13 cellular contexts compared by ENCODE assay signal in genomic region chr2:59389240-59389639, GRCh38.
DNase-seq lines count a peak whose midpoint lies in the region; ATAC-seq and TF ChIP-seq lines count a peak whose summit lies in the region.
"Had no signal": no experiment of that assay in that cellular context is flagged by ENCODE, and none has a peak within 500 bp of the region (broad histone marks: within the 10 kb centered on the region; RNA-seq: fewer than 3 reads in every experiment).

No MANE protein-coding gene starts in this region.

- H3K4me1 ChIP-seq in HEK293 (ENCODE audit: control insufficient read depth, insufficient read depth, low read length), result peaks cover 6% of the 10 kb centered on the region; the same call in 1 of the 2 replicates
- peaks cover 11% of the 10 kb centered on the region for H3K4me1 ChIP-seq in RWPE2 (ENCODE audit: insufficient read depth, poor library complexity, severe bottlenecking)
- peaks cover 6% of the 10 kb centered on the region for H3K4me1 ChIP-seq in foreskin keratinocyte
- peaks cover 7% of the 10 kb centered on the region for H3K4me1 ChIP-seq in smooth muscle cell (ENCODE audit: low read depth)
- H3K4me1 ChIP-seq: BLaER1 treated with 17β-estradiol and CSF1 and Interleukin-3, amounts not matched to agents 10 nM and 100 nM had no signal

- ATAC-seq in RWPE2 (ENCODE audit: low read depth) (peak; percentile 95), foreskin keratinocyte (peak; percentile 89)
- ATAC-seq: effector memory CD8-positive, alpha-beta T cell had no signal

- CTCF ChIA-PET in HEK293 (lab: Yijun Ruan, JAX), result interaction anchor here (0.9 to 1.0 kb wide), 2 partner anchors 33 to 88 kb away, joined by 3 read pairs; no protein-coding TSS in a partner anchor

- peak overlapping the region; percentile 12 for H2AFZ ChIP-seq in smooth muscle cell (ENCODE audit: low read depth)

- no peaks in the 10 kb centered on the region for H3K79me2 ChIP-seq in smooth muscle cell (ENCODE audit: low read depth)

- POLR2A ChIA-PET in HEK293 (lab: Yijun Ruan, JAX), result no interaction called here

- no peaks in the 10 kb centered on the region for H3K36me3 ChIP-seq in HEK293 (ENCODE audit: control insufficient read depth in 2 of 2, insufficient read depth in 1 of 2, low read length in 2 of 2)
- no peaks in the 10 kb centered on the region for H3K36me3 ChIP-seq in RWPE2 (ENCODE audit: low read depth)
- H3K36me3 ChIP-seq in smooth muscle cell (ENCODE audit: low read depth), result no peaks in the 10 kb centered on the region
- H3K36me3 ChIP-seq: BLaER1 treated with 17β-estradiol and CSF1 and Interleukin-3, amounts not matched to agents 10 nM and 100 nM; ovary had no signal

- no peak overlapping the region for H3K9ac ChIP-seq in smooth muscle cell (ENCODE audit: low read depth)
- H3K9ac ChIP-seq: BLaER1 treated with 17β-estradiol and CSF1 and Interleukin-3, amounts not matched to agents 10 nM and 100 nM had no signal

- WGBS in smooth muscle cell (ENCODE audit: low lambda C conversion rate), result 10% methylated on average over 1 of the region's 1 CpG

- no peaks in the 10 kb centered on the region for H4K20me1 ChIP-seq in smooth muscle cell (ENCODE audit: low read depth)
- H4K20me1 ChIP-seq: BLaER1 treated with 17β-estradiol and CSF1 and Interleukin-3, amounts not matched to agents 10 nM and 100 nM had no signal

- H3K27me3 ChIP-seq in RWPE2 (ENCODE audit: insufficient read depth, poor library complexity, severe bottlenecking) (no peaks in the 10 kb centered on the region), foreskin keratinocyte (no peaks in the 10 kb centered on the region), smooth muscle cell (ENCODE audit: low read depth) (no peaks in the 10 kb centered on the region)
- H3K27me3 ChIP-seq: BLaER1 treated with 17β-estradiol and CSF1 and Interleukin-3, amounts not matched to agents 10 nM and 100 nM; ovary had no signal

- DNase-seq in RWPE2 (ENCODE audit: low spot score), result peak; percentile 77
- DNase-seq in foreskin keratinocyte, result peak; percentile 92 to 97
- peak; percentile 20 for DNase-seq in smooth muscle cell (lab: John Stamatoyannopoulos, UW; ENCODE audit: unreplicated experiment)
- no peak for DNase-seq in NCI-H510A (lab: John Stamatoyannopoulos, UW)
- DNase-seq in GM03348 (ENCODE audit: low spot score), result no peak
- no peak for DNase-seq in LoVo (ENCODE audit: low spot score)
- DNase-seq: activated naive CD4-positive, alpha-beta T cell; effector memory CD8-positive, alpha-beta T cell; MM.1S; stimulated activated CD4-positive, alpha-beta T cell treated with anti-CD3 and anti-CD28 coated beads, Interleukin-12 subunit alpha, Interleukin-12 subunit beta, amount 100 ng/mL, for 4 hours had no signal

- H3K27ac ChIP-seq in HEK293 (ENCODE audit: extremely low read depth, low read depth, low read length) (no peak overlapping the region), RWPE2 (ENCODE audit: poor library complexity, severe bottlenecking) (peak overlapping the region; percentile 22), foreskin keratinocyte (no peak overlapping the region), smooth muscle cell (ENCODE audit: low read depth) (peak overlapping the region; percentile 40)
- H3K27ac ChIP-seq: BLaER1 treated with 17β-estradiol and CSF1 and Interleukin-3, amounts not matched to agents 10 nM and 100 nM; ovary had no signal

- H3K9me3 ChIP-seq in HEK293 (ENCODE audit: control insufficient read depth, insufficient read depth, low read depth, low read length) (no peaks in the 10 kb centered on the region), RWPE2 (ENCODE audit: severe bottlenecking) (no peaks in the 10 kb centered on the region), smooth muscle cell (replicated peaks; ENCODE audit: low read depth) (no peaks in the 10 kb centered on the region)
- H3K9me3 ChIP-seq: ovary had no signal

- H3F3A ChIP-seq in smooth muscle cell (ENCODE audit: low read depth), result no peaks in the 10 kb centered on the region

- H3K4me3 ChIP-seq in HEK293 (ENCODE audit: low read depth, low read length) (no peak overlapping the region), RWPE2 (ENCODE audit: severe bottlenecking) (no peak overlapping the region), smooth muscle cell (no peak overlapping the region)
- H3K4me3 ChIP-seq: BLaER1 treated with 17β-estradiol and CSF1 and Interleukin-3, amounts not matched to agents 10 nM and 100 nM; ovary had no signal

- H3K4me2 ChIP-seq in smooth muscle cell, result peak overlapping the region; percentile 57
- H3K4me2 ChIP-seq: BLaER1 treated with 17β-estradiol and CSF1 and Interleukin-3, amounts not matched to agents 10 nM and 100 nM had no signal

- TF ChIP-seq CTCF in HEK293 (tag by site-specific recombination; IDR thresholded peaks at IDR 0.05), result no peak
- TF ChIP-seq CTCF in RWPE2 (IDR thresholded peaks at IDR 0.05; ENCODE audit: poor library complexity, severe bottlenecking), result no peak
- TF ChIP-seq CTCF in foreskin keratinocyte (conservative IDR thresholded peaks at IDR 0.05), result no peak
- TF ChIP-seq CTCF in smooth muscle cell (IDR thresholded peaks at IDR 0.05; ENCODE audit: borderline replicate concordance, insufficient read depth, poor library complexity, severe bottlenecking), result no peak

TF ChIP-seq in HEK293, 187 proteins besides CTCF, POLR2A, EP300 and RAD21:
- TF ChIP-seq BCL6B (tag by site-specific recombination; IDR thresholded peaks at IDR 0.05) (peak; percentile 85), FEZF1 (tag by site-specific recombination; IDR thresholded peaks at IDR 0.05) (peak; percentile 56; the same call in 1 of the 2 replicates), MEIS1 (CRISPR knock-in tag; IDR thresholded peaks at IDR 0.05; ENCODE audit: borderline replicate concordance) (no peak)

Comparison
In these comparisons a context has a peak if more than half of its experiments do, and no peak if none do; other contexts are left out.
1. H3K27ac ChIP-seq: peak in RWPE2 (single experiment) and smooth muscle cell (single experiment); none in HEK293 (single experiment) and foreskin keratinocyte (single experiment).
2. DNase-seq: peak in RWPE2 (single experiment), foreskin keratinocyte (2 of 2) and smooth muscle cell (single experiment); none in NCI-H510A (single experiment), GM03348 (single experiment) and LoVo (single experiment).